In genomic region chr18:48910972-48911545, GRCh38 we compare ENCODE assay signal across 22 cellular contexts.
"Had no signal": no experiment of that assay in that cellular context is flagged by ENCODE, and none has a peak within 500 bp of the region (broad histone marks: within the 10 kb centered on the region; RNA-seq: fewer than 3 reads in every experiment).

No MANE protein-coding gene starts in this region.

- H3K4me3 Mint-ChIP-seq: activated naive CD8-positive, alpha-beta T cell treated with anti-CD3 and anti-CD28 coated beads for 36 hours; activated T-helper 17 cell treated with anti-CD3 and anti-CD28 coated beads, Interleukin-2, amount 50 U/mL, for 72 hours; stimulated activated naive B cell treated with anti-CD40 and anti-IgM and Interleukin-4, amounts not matched to agents 10 μg/mL and 1 μg/mL and 100 μg/mL, for 72 hours; T-helper 2 cell treated with Interferon-gamma antibody and Interleukin-4, amounts not matched to agents 5 μg/mL and 100 μg/mL, for 36 hours had no signal

- H3K4me3 ChIP-seq: left lung, transverse colon, vagina had no signal

- H3K27ac ChIP-seq: foreskin keratinocyte, left lung, parathyroid adenoma, transverse colon, vagina, VCaP had no signal

- H2AFZ ChIP-seq: parathyroid adenoma had no signal

- H3K27me3 ChIP-seq: foreskin keratinocyte, left lung, transverse colon, vagina had no signal

- H3K36me3 ChIP-seq: left lung, transverse colon, vagina had no signal

- H3K27ac Mint-ChIP-seq: activated naive CD8-positive, alpha-beta T cell treated with anti-CD3 and anti-CD28 coated beads for 36 hours; activated T-helper 17 cell treated with anti-CD3 and anti-CD28 coated beads, Interleukin-2, amount 50 U/mL, for 72 hours; stimulated activated naive B cell treated with anti-CD40 and anti-IgM and Interleukin-4, amounts not matched to agents 10 μg/mL and 1 μg/mL and 100 μg/mL, for 72 hours; T-helper 2 cell treated with Interferon-gamma antibody and Interleukin-4, amounts not matched to agents 5 μg/mL and 100 μg/mL, for 36 hours had no signal

- H3K27me3 Mint-ChIP-seq: activated naive CD8-positive, alpha-beta T cell treated with anti-CD3 and anti-CD28 coated beads for 36 hours; activated T-helper 17 cell treated with anti-CD3 and anti-CD28 coated beads, Interleukin-2, amount 50 U/mL, for 72 hours; stimulated activated naive B cell treated with anti-CD40 and anti-IgM and Interleukin-4, amounts not matched to agents 10 μg/mL and 1 μg/mL and 100 μg/mL, for 72 hours had no signal

- H3K36me3 Mint-ChIP-seq: activated naive CD8-positive, alpha-beta T cell treated with anti-CD3 and anti-CD28 coated beads for 36 hours; natural killer cell; stimulated activated naive B cell treated with anti-CD40 and anti-IgM and Interleukin-4, amounts not matched to agents 10 μg/mL and 1 μg/mL and 100 μg/mL, for 72 hours had no signal

- ATAC-seq: activated T-helper 17 cell treated with anti-CD3 and anti-CD28 coated beads, Interleukin-2, amount 50 U/mL, for 72 hours; foreskin keratinocyte; left lung; natural killer cell; sciatic nerve; stimulated activated naive B cell treated with anti-CD40 and anti-IgM and Interleukin-4, amounts not matched to agents 10 μg/mL and 1 μg/mL and 100 μg/mL, for 72 hours had no signal

- H3K9me3 Mint-ChIP-seq: activated naive CD8-positive, alpha-beta T cell treated with anti-CD3 and anti-CD28 coated beads for 36 hours; activated T-helper 17 cell treated with anti-CD3 and anti-CD28 coated beads, Interleukin-2, amount 50 U/mL, for 72 hours; natural killer cell; T-helper 2 cell treated with Interferon-gamma antibody and Interleukin-4, amounts not matched to agents 5 μg/mL and 100 μg/mL, for 36 hours had no signal

- DNase-seq: activated CD4-positive, alpha-beta T cell treated with anti-CD3 and anti-CD28 coated beads for 1 hour; activated CD4-positive, alpha-beta T cell treated with anti-CD3 and anti-CD28 coated beads, Interleukin-2, amount 50 U/mL, for 1 hour; activated naive CD4-positive, alpha-beta T cell treated with Interleukin-2 at 50 U/mL for 16 hours; activated naive CD8-positive, alpha-beta T cell treated with anti-CD3 and anti-CD28 coated beads for 36 hours; activated T-cell treated with anti-CD3 and anti-CD28 coated beads, Interleukin-2, amount 50 U/mL, for 1 hour; amniotic stem cell; dermis blood vessel endothelial cell; effector CD8-positive, alpha-beta T cell; foreskin keratinocyte; left lung; midbrain; natural killer cell; stimulated activated CD4-positive, alpha-beta T cell treated with anti-CD3 and anti-CD28 coated beads, Interleukin-2, amount 100 ng/mL, for 48 hours; stimulated activated CD8-positive, alpha-beta memory T cell treated with anti-CD3 and anti-CD28 coated beads, Interleukin-4, amount 100 ng/mL, for 48 hours; stimulated activated naive B cell treated with anti-CD40 and anti-IgM and Interleukin-4, amounts not matched to agents 10 μg/mL and 1 μg/mL and 100 μg/mL, for 72 hours; transverse colon had no signal

- H3K4me1 ChIP-seq: foreskin keratinocyte had no signal

- H3K9ac ChIP-seq: parathyroid adenoma had no signal

- H3K9me3 ChIP-seq: left lung, transverse colon, vagina had no signal
